8 cellular contexts compared by ENCODE assay signal in the genomic region with DNA sequence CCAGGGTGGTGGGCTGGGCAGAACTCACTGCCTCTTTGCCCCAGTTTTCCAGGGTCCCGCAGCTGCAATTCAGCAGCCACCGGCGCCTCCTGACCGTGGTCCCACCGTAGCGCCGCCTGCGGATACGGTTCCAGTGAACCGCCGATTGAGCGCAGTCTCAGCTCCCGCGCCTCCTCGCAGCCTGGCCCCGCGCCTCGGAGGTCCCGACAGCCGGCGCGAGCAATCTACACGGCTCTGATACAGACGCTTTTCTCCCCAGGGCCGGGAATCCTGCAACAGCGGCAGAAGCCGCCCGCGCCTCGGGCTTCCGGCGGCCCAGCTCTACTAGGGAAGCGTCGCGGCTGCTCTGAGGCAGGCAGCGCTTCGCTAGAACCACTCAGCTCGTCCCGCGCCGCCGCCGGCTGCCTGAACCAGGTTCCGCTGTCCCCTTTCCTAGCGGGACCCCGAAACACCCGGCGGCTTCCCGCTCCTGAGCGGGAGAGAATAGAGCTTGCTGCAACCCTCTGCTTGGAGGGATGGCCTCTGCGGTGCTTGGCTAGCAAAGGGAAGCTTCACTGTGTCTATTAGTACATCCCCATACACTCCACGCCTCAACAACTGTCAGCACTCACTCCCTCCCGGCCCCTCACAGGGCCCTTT. TPM values are rescaled to one million over a fixed set of nuclear protein-coding genes. Genes with fewer than 3 reads are reported as not detected.
DNase-seq lines count a peak whose midpoint lies in the region; ATAC-seq and TF ChIP-seq lines count a peak whose summit lies in the region.

No MANE protein-coding gene starts in this region.

- no peak overlapping the region for H3K27ac ChIP-seq in brain microvascular endothelial cell
- H3K27ac ChIP-seq in tibial nerve: no peak overlapping the region

- 4% methylated on average over 23 to 31 of the region's 53 CpGs for WGBS in tibial nerve, 2 donors

- ATAC-seq in left lobe of liver: peak; percentile 62
- ATAC-seq in HG02938 (IDR thresholded peaks at IDR 0.05; ENCODE audit: unreplicated experiment): no peak

- H3K4me3 ChIP-seq in AG04449 (ENCODE audit: low read depth, low read length) (peak overlapping the region; percentile 42), brain microvascular endothelial cell (ENCODE audit: low read depth, low read length) (peak overlapping the region; percentile 32), tibial nerve (peak overlapping the region in 3 of 4 donors; percentile 21 to 45 (median 24))

- no peak for TF ChIP-seq EP300 in tibial nerve (IDR thresholded peaks at IDR 0.05)

- H3K4me1 ChIP-seq in tibial nerve: peaks cover 0 to 41% (median 27%) of the 10 kb centered on the region in 4 donors

- CTCF ChIA-PET in AG04449 (lab: Yijun Ruan, JAX): interaction anchor here (0.9 to 5.9 kb wide), 5 partner anchors 14 to 404 kb away, joined by 3 to 42 read pairs (median 3); no protein-coding TSS in a partner anchor

- DNase-seq in AG04449 (ENCODE audit: low read depth, low spot score): no peak
- DNase-seq in HuH-7.5 (ENCODE audit: low spot score): peak; percentile 46
- no peak for DNase-seq in brain microvascular endothelial cell
- peak; percentile 39 for DNase-seq in left lobe of liver (ENCODE audit: low spot score)
- no peak for DNase-seq in tibial nerve (ENCODE audit: low spot score in 2 of 2)
- no peak for DNase-seq in RKO (ENCODE audit: low spot score)
- DNase-seq in globus pallidus (ENCODE audit: low spot score): no peak

- no peaks in the 10 kb centered on the region for H3K9me3 ChIP-seq in tibial nerve

- H3K27me3 ChIP-seq in brain microvascular endothelial cell (replicated peaks): peaks cover 72% of the 10 kb centered on the region
- peaks cover 0 to 95% of the 10 kb centered on the region in 2 donors for H3K27me3 ChIP-seq in tibial nerve

- POLR2A ChIA-PET in AG04449 (lab: Yijun Ruan, JAX): interaction anchor here (0.9 kb wide), 1 partner anchor 402 kb away, joined by 3 read pairs; no protein-coding TSS in a partner anchor

- no peak for TF ChIP-seq POLR2A in tibial nerve (IDR thresholded peaks at IDR 0.05)

- in situ Hi-C loops in brain microvascular endothelial cell (cut with HindIII; ENCODE audit: low pct_ligation_motif_present, low sequenced_read_pairs): no loop called here

- H3K36me3 ChIP-seq in brain microvascular endothelial cell (replicated peaks): no peaks in the 10 kb centered on the region
- H3K36me3 ChIP-seq in tibial nerve: no peaks in the 10 kb centered on the region

- TF ChIP-seq CTCF in AG04449 (IDR thresholded peaks at IDR 0.05; ENCODE audit: insufficient read depth, low read length, missing control alignments) (no peak), brain microvascular endothelial cell (IDR thresholded peaks at IDR 0.05; ENCODE audit: low read depth, low read length, missing control alignments) (no peak), tibial nerve (IDR thresholded peaks at IDR 0.05) (no peak)

RNA-seq across cellular contexts. Expression of gene FOXL2NB, which starts 3.1 kb away (rescaled TPM):
- total RNA-seq in left lobe of liver (not detected), tibial nerve (not detected)

RNA-seq across cellular contexts. Expression of gene FOXL2, which starts 3.2 kb away (rescaled TPM):
- 0.10 TPM for total RNA-seq in left lobe of liver
- not detected for total RNA-seq in tibial nerve

RNA-seq across cellular contexts. Expression of gene PRR23A, which starts 55.9 kb away (rescaled TPM):
- total RNA-seq in left lobe of liver (not detected), tibial nerve (not detected)

Comparison
In these comparisons a context has a peak if more than half of its experiments do, and no peak if none do; other contexts are left out.
1. DNase-seq: peak in HuH-7.5 (single experiment) and left lobe of liver (single experiment); none in AG04449 (single experiment), brain microvascular endothelial cell (single experiment), tibial nerve (0 of 2), RKO (single experiment) and globus pallidus (single experiment).
2. Peak in every context shown above with its lines, with median percentiles within 50 percentile points of each other: H3K4me3 ChIP-seq.